In genomic region chr13:43730642-43731041, GRCh38 we compare ENCODE assay signal across 18 cellular contexts. TPM values are rescaled to one million over a fixed set of nuclear protein-coding genes. Genes with fewer than 3 reads are reported as not detected.
DNase-seq lines count a peak whose midpoint lies in the region; ATAC-seq, FAIRE-seq and TF ChIP-seq lines count a peak whose summit lies in the region.
"Had no signal": no experiment of that assay in that cellular context is flagged by ENCODE, and none has a peak within 500 bp of the region (broad histone marks: within the 10 kb centered on the region; RNA-seq: fewer than 3 reads in every experiment).

No MANE protein-coding gene starts in this region.

- H3K9me1 ChIP-seq in keratinocyte (ENCODE audit: control insufficient read depth, extremely low read depth, insufficient read depth, low read length): peaks cover 2% of the 10 kb centered on the region

- dilution Hi-C loops in keratinocyte (cut with MboI; ENCODE audit: extremely low pct_ligation_motif_present, low sequenced_read_pairs): no loop called here

- H3K27ac Mint-ChIP-seq in stimulated activated memory B cell treated with anti-CD40 and anti-IgM and Interleukin-4, amounts not matched to agents 10 μg/mL and 1 μg/mL and 100 μg/mL, for 72 hours: no peak overlapping the region
- H3K27ac Mint-ChIP-seq: effector memory CD8-positive, alpha-beta T cell; H9; naive B cell had no signal

- peak; percentile 51 for ATAC-seq in stimulated activated memory B cell treated with anti-CD40 and anti-IgM and Interleukin-4, amounts not matched to agents 10 μg/mL and 1 μg/mL and 100 μg/mL, for 72 hours
- ATAC-seq: effector memory CD8-positive, alpha-beta T cell; HepG2 had no signal

- peaks cover 15% of the 10 kb centered on the region for H3K27me3 Mint-ChIP-seq in stimulated activated memory B cell treated with anti-CD40 and anti-IgM and Interleukin-4, amounts not matched to agents 10 μg/mL and 1 μg/mL and 100 μg/mL, for 72 hours

- H3K4me3 ChIP-seq in cardiac fibroblast (replicated peaks in 1 of 2; ENCODE audit: low read depth in 2 of 2, low read length in 2 of 2) (no peak overlapping the region), keratinocyte (ENCODE audit: control insufficient read depth in 2 of 3, extremely low read depth in 1 of 3, insufficient read depth in 2 of 3, low read depth in 1 of 3, low read length in 3 of 3) (no peak overlapping the region)
- H3K4me3 ChIP-seq: SK-N-MC, spleen, thyroid gland had no signal

- H3K27ac ChIP-seq in keratinocyte (ENCODE audit: control insufficient read depth, insufficient read depth, low read length): no peak overlapping the region
- H3K27ac ChIP-seq: SK-N-MC, spleen, thyroid gland had no signal

- H3K79me2 ChIP-seq in keratinocyte (ENCODE audit: control insufficient read depth, insufficient read depth, low read length): no peaks in the 10 kb centered on the region

- peak; percentile 100 for DNase-seq in LHCN-M2 (ENCODE audit: low read depth)
- peak; percentile 32 to 82 for DNase-seq in cardiac fibroblast (ENCODE audit: low read depth in 2 of 2)
- DNase-seq in keratinocyte (ENCODE audit: low read depth, low spot score): no peak
- no peak for DNase-seq in activated CD4-positive, CD25-positive, alpha-beta regulatory T cell treated with anti-CD3 and anti-CD28 coated beads, Interleukin-2, amount 50 U/mL, for 72 hours
- DNase-seq in AG08396 (ENCODE audit: low spot score): no peak
- DNase-seq in UCSD-AML1 (lab: John Stamatoyannopoulos, UW; ENCODE audit: unreplicated experiment): no peak
- DNase-seq: activated T-cell treated with anti-CD3 and anti-CD28 coated beads for 4 hours; amygdala; Calu3; effector memory CD8-positive, alpha-beta T cell; H9; naive B cell; NCI-H1417; spleen; thyroid gland had no signal

- no peaks in the 10 kb centered on the region for H4K20me1 ChIP-seq in keratinocyte (ENCODE audit: control insufficient read depth, extremely low read depth, insufficient read depth, low read length)

- no peaks in the 10 kb centered on the region for H3K27me3 ChIP-seq in keratinocyte (ENCODE audit: control insufficient read depth, extremely low read depth, insufficient read depth, low read length)
- H3K27me3 ChIP-seq: spleen, thyroid gland had no signal

- no peak overlapping the region for H3K4me3 Mint-ChIP-seq in stimulated activated memory B cell treated with anti-CD40 and anti-IgM and Interleukin-4, amounts not matched to agents 10 μg/mL and 1 μg/mL and 100 μg/mL, for 72 hours
- H3K4me3 Mint-ChIP-seq: effector memory CD8-positive, alpha-beta T cell; H9; naive B cell had no signal

- no peaks in the 10 kb centered on the region for H3K9me3 Mint-ChIP-seq in stimulated activated memory B cell treated with anti-CD40 and anti-IgM and Interleukin-4, amounts not matched to agents 10 μg/mL and 1 μg/mL and 100 μg/mL, for 72 hours
- H3K9me3 Mint-ChIP-seq: H9, naive B cell had no signal

- H3K4me1 ChIP-seq in keratinocyte (ENCODE audit: control insufficient read depth, extremely low read depth, insufficient read depth, low read length): peaks cover 13% of the 10 kb centered on the region
- H3K4me1 ChIP-seq: spleen, thyroid gland had no signal

- H3K4me2 ChIP-seq in keratinocyte (ENCODE audit: control insufficient read depth, extremely low read depth, insufficient read depth, low read depth, low read length): peak overlapping the region; percentile 37

- no peaks in the 10 kb centered on the region for H3K36me3 Mint-ChIP-seq in stimulated activated memory B cell treated with anti-CD40 and anti-IgM and Interleukin-4, amounts not matched to agents 10 μg/mL and 1 μg/mL and 100 μg/mL, for 72 hours
- H3K36me3 Mint-ChIP-seq: naive B cell had no signal

- H3K9ac ChIP-seq in keratinocyte (ENCODE audit: control insufficient read depth, extremely low read depth, insufficient read depth, low read length): no peak overlapping the region

- TF ChIP-seq CTCF in cardiac fibroblast (IDR thresholded peaks at IDR 0.05; ENCODE audit: low read depth, low read length) (no peak), keratinocyte (optimal IDR thresholded peaks at IDR 0.05 in 1 of 3, IDR thresholded peaks at IDR 0.05 in 1 of 3, conservative IDR thresholded peaks at IDR 0.05 in 1 of 3; ENCODE audit: extremely low read depth in 1 of 3, insufficient read depth in 2 of 3, low read length in 3 of 3) (peak in 1 of 3 experiments; percentile 21)

- H3K9me3 ChIP-seq in keratinocyte (ENCODE audit: control insufficient read depth, low read depth, low read length): no peaks in the 10 kb centered on the region
- H3K9me3 ChIP-seq: spleen, thyroid gland had no signal

- no peaks in the 10 kb centered on the region for H3K4me1 Mint-ChIP-seq in stimulated activated memory B cell treated with anti-CD40 and anti-IgM and Interleukin-4, amounts not matched to agents 10 μg/mL and 1 μg/mL and 100 μg/mL, for 72 hours
- H3K4me1 Mint-ChIP-seq: naive B cell had no signal

- peak; percentile 70 for FAIRE-seq in keratinocyte (lab: Jason Lieb, UNC)
- FAIRE-seq: HepG2 had no signal

- peak overlapping the region; percentile 60 for H2AFZ ChIP-seq in keratinocyte (ENCODE audit: control insufficient read depth, low read length)

- no peaks in the 10 kb centered on the region for H3K36me3 ChIP-seq in keratinocyte (ENCODE audit: control insufficient read depth in 2 of 2, extremely low read depth in 1 of 2, insufficient read depth in 2 of 2, low read length in 2 of 2)
- H3K36me3 ChIP-seq: spleen, thyroid gland had no signal

RNA-seq across cellular contexts. Expression of gene ENOX1, which starts 56.1 kb away (rescaled TPM):
- total RNA-seq in LHCN-M2 (2014; rRNA removed): 2.9 and 7.7 TPM in 2 replicates
- polyA plus RNA-seq in LHCN-M2 (2012): 1.00 TPM
- polyA plus RNA-seq in keratinocyte: 1.0 to 1.1 TPM (median 1.0 TPM) in 3 replicates
- polyA plus RNA-seq in keratinocyte (2011; ENCODE audit: low read depth): 0.72 TPM
- 1.2 TPM in 2 replicates for polyA plus RNA-seq in keratinocyte (2011; cell fraction: cytosol; rRNA removed)
- polyA plus RNA-seq in keratinocyte (2011; cell fraction: nucleus; rRNA removed): 1.1 and 1.7 TPM in 2 replicates
- polyA plus RNA-seq in keratinocyte (2012; ENCODE audit: low replicate concordance): 0.44 and 0.56 TPM in 2 replicates
- polyA minus RNA-seq in keratinocyte: 0.95 to 1.2 TPM (median 1.1 TPM) in 3 replicates
- polyA minus RNA-seq in keratinocyte (2011; cell fraction: cytosol; rRNA and poly(A)+ RNA removed): 0.58 TPM
- polyA minus RNA-seq in keratinocyte (2011; cell fraction: nucleus; rRNA and poly(A)+ RNA removed): 1.3 and 1.6 TPM in 2 replicates
- total RNA-seq: HepG2 had no signal
- polyA plus RNA-seq: HepG2 had no signal

Comparison
In these comparisons a context has a peak if more than half of its experiments do, and no peak if none do; other contexts are left out.
1. DNase-seq: peak in LHCN-M2 (single experiment) and cardiac fibroblast (2 of 2); none in keratinocyte (single experiment), activated CD4-positive, CD25-positive, alpha-beta regulatory T cell treated with anti-CD3 and anti-CD28 coated beads, Interleukin-2, amount 50 U/mL, for 72 hours (single experiment), AG08396 (single experiment) and UCSD-AML1 (single experiment).